8 cellular contexts compared by ENCODE assay signal in genomic region chr17:50944054-50944901, GRCh38.
DNase-seq lines count a peak whose midpoint lies in the region; ATAC-seq and TF ChIP-seq lines count a peak whose summit lies in the region.

No MANE protein-coding gene starts in this region.

- H3K27me3 ChIP-seq in DOHH2 (ENCODE audit: control insufficient read depth, low read length) (no peaks in the 10 kb centered on the region), adrenal gland (no peaks in the 10 kb centered on the region), iPS DF 6.9 (ENCODE audit: control insufficient read depth, insufficient read depth, low read length) (no peaks in the 10 kb centered on the region; the same call in 1 of the 2 replicates), gastrocnemius medialis (no peaks in the 10 kb centered on the region)

- peak; percentile 54 for DNase-seq in KG1 (lab: John Stamatoyannopoulos, UW)
- DNase-seq in T-helper 1 cell = peak; percentile 56 to 87 (median 63)
- DNase-seq in adrenal gland = peak; percentile 81 to 90 (median 86)
- no peak for DNase-seq in iPS DF 6.9 (ENCODE audit: low read depth, low spot score)
- peak; percentile 59 to 88 for DNase-seq in gastrocnemius medialis
- no peak for DNase-seq in amniotic stem cell (lab: John Stamatoyannopoulos, UW)

- in situ Hi-C loops in gastrocnemius medialis (cut with MboI; ENCODE audit: low sequenced_read_pairs in 4 of 4) = no loop called here

- no peaks in the 10 kb centered on the region for H3K9me3 ChIP-seq in DOHH2 (ENCODE audit: control insufficient read depth, insufficient read depth, low read length)
- no peaks in the 10 kb centered on the region for H3K9me3 ChIP-seq in adrenal gland (replicated peaks in 1 of 3)
- H3K9me3 ChIP-seq in iPS DF 6.9 (ENCODE audit: control insufficient read depth, insufficient read depth, low read length) = no peaks in the 10 kb centered on the region
- H3K9me3 ChIP-seq in gastrocnemius medialis = no peaks in the 10 kb centered on the region

- H4K20me1 ChIP-seq in DOHH2 (ENCODE audit: control insufficient read depth, insufficient read depth, low read depth, low read length) = no peaks in the 10 kb centered on the region

- no peak for TF ChIP-seq CTCF in DOHH2 (IDR thresholded peaks at IDR 0.05; ENCODE audit: low read depth, low read length, poor library complexity, severe bottlenecking)
- peak in 3 of 6 experiments; percentile 10 to 19 (median 10) for TF ChIP-seq CTCF in adrenal gland (IDR thresholded peaks at IDR 0.05)
- peak in 1 of 5 experiments; percentile 19 for TF ChIP-seq CTCF in gastrocnemius medialis (IDR thresholded peaks at IDR 0.05 in 4 of 5, conservative IDR thresholded peaks at IDR 0.05 in 1 of 5)

- 4 to 18% (median 6%) methylated on average over 6 to 61 of the region's 61 CpGs for WGBS in adrenal gland, 4 donors
- no CpG with 5 or more reads among the region's 61 CpGs for WGBS in iPS DF 6.9 (ENCODE audit: insufficient coverage, insufficient read length)

- intact Hi-C loops in adrenal gland (cut with DNase I) = no loop called here
- intact Hi-C loops in gastrocnemius medialis (cut with DNase I; ENCODE audit: low total_unique reads) = loop anchor here (10.0 kb wide), 1 partner anchor 519 kb away; the partner anchor contains the start of gene ACSF2

- peak overlapping the region; percentile 97 for H3K4me2 ChIP-seq in DOHH2 (ENCODE audit: low read length)

- ATAC-seq in gastrocnemius medialis (peak; percentile 48 to 54), GM21717 (IDR thresholded peaks at IDR 0.05; ENCODE audit: unreplicated experiment) (no peak)

- no peaks in the 10 kb centered on the region; the same call in 1 of the 2 replicates for H3F3A ChIP-seq in DOHH2 (ENCODE audit: control insufficient read depth, insufficient read depth)

- H3K9me2 ChIP-seq in DOHH2 (replicated peaks; ENCODE audit: control insufficient read depth, low read length) = no peaks in the 10 kb centered on the region

- peak overlapping the region; percentile 95 for H3K4me3 ChIP-seq in DOHH2 (ENCODE audit: low read length)
- H3K4me3 ChIP-seq in adrenal gland = peak overlapping the region in 2 of 4 donors; percentile 15 to 58
- H3K4me3 ChIP-seq in iPS DF 6.9 (ENCODE audit: low read length) = peak overlapping the region; percentile 16; the same call in 1 of the 2 replicates
- H3K4me3 ChIP-seq in gastrocnemius medialis = peak overlapping the region; percentile 57 to 74 (median 59)

- TF ChIP-seq POLR2A in adrenal gland (IDR thresholded peaks at IDR 0.05) (peak; percentile 76 to 86), gastrocnemius medialis (IDR thresholded peaks at IDR 0.05) (peak; percentile 78 to 84)

- H3K4me1 ChIP-seq in DOHH2 (ENCODE audit: control insufficient read depth, low read length) (peaks cover 23% of the 10 kb centered on the region), adrenal gland (replicated peaks in 1 of 2) (peaks cover 33 to 44% of the 10 kb centered on the region in 2 donors), iPS DF 6.9 (ENCODE audit: control insufficient read depth, insufficient read depth, low read length) (peaks cover 7% of the 10 kb centered on the region), gastrocnemius medialis (peaks cover 32 to 61% of the 10 kb centered on the region in 2 donors)

- H3K36me3 ChIP-seq in DOHH2 (ENCODE audit: control insufficient read depth, low read length) = no peaks in the 10 kb centered on the region
- H3K36me3 ChIP-seq in adrenal gland (replicated peaks in 1 of 2) = no peaks in the 10 kb centered on the region
- H3K36me3 ChIP-seq in iPS DF 6.9 (ENCODE audit: control insufficient read depth, insufficient read depth, low read length) = no peaks in the 10 kb centered on the region; the same call in 1 of the 2 replicates
- no peaks in the 10 kb centered on the region for H3K36me3 ChIP-seq in gastrocnemius medialis

- H3K79me2 ChIP-seq in DOHH2 (ENCODE audit: control insufficient read depth, low read length) = 0 out of 2 replicates have a peak, but pooled peaks cover 3% of the 10 kb centered on the region

- H3K27ac ChIP-seq in DOHH2 (ENCODE audit: low read depth, low read length) = peak overlapping the region; percentile 59
- H3K27ac ChIP-seq in adrenal gland = peak overlapping the region; percentile 60 to 95 (median 79)
- no peak overlapping the region for H3K27ac ChIP-seq in iPS DF 6.9 (ENCODE audit: low read length)
- peak overlapping the region; percentile 98 to 100 (median 100) for H3K27ac ChIP-seq in gastrocnemius medialis

Comparison
In these comparisons a context has a peak if more than half of its experiments do, and no peak if none do; other contexts are left out.
1. DNase-seq: peak in KG1 (single experiment), T-helper 1 cell (5 of 5), adrenal gland (7 of 7) and gastrocnemius medialis (2 of 2); none in iPS DF 6.9 (single experiment) and amniotic stem cell (single experiment).